Comparison of ENCODE assay signal across 27 cellular contexts in the genomic region with DNA sequence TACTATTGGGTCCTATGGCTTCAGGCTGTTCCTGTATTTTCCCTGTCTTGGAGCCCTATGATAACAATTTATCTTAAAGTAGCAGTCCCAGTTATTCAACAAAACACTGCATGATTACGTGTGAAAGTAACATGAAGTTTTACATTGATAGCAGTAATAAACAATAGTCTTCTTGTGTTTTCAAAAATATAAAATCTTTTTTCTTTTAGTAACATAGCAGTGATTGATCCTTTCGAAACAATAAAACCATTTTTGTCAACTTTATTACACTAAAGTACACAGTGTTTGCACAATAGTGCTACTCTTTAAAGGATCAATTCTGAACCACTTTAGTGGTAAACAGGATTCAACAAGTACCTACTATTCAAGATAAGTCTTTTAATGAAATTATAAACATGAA.
"Had no signal": no experiment of that assay in that cellular context is flagged by ENCODE, and none has a peak within 500 bp of the region (broad histone marks: within the 10 kb centered on the region; RNA-seq: fewer than 3 reads in every experiment).

No MANE protein-coding gene starts in this region.

- H3K9ac ChIP-seq: KMS-11 had no signal

- H2AFZ ChIP-seq: PC-9 had no signal

- DNase-seq: activated CD4-positive, alpha-beta T cell treated with anti-CD3 and anti-CD28 coated beads for 48 hours; activated CD4-positive, alpha-beta T cell treated with anti-CD3 and anti-CD28 coated beads, Interleukin-2, amount 50 U/mL, for 4 hours; activated CD4-positive, CD25-positive, alpha-beta regulatory T cell treated with anti-CD3 and anti-CD28 coated beads, Interleukin-2, amount 50 U/mL, for 72 hours; activated CD8-positive, alpha-beta T cell treated with anti-CD3 and anti-CD28 coated beads, Interleukin-2, amount 10 ng/mL, durations not matched to agents 7 days and 5 days; activated effector memory CD4-positive, alpha-beta T cell treated with Interleukin-2 at 50 U/mL for 16 hours; activated naive CD4-positive, alpha-beta T cell; activated T-cell treated with anti-CD3 and anti-CD28 coated beads, Interleukin-2, amount 50 U/mL, for 24 hours; aorta; caudate nucleus; MG63; MV-4-11; NCI-H1417 treated with DMSO at 0.1 percent for 48 hours; NCI-H1694 treated with DMSO at 0.1 percent for 48 hours; NCI-H2081 treated with DMSO at 0.1 percent for 48 hours; NCI-H345; NCI-H510A; NCI-H526 treated with DMSO at 0.1 percent for 48 hours; NCI-H82; PC-9; SIG-M5; T-cell; T-helper 2 cell; T1000 had no signal

- H3K4me2 ChIP-seq: KMS-11, PC-9 had no signal

- H3K27me3 ChIP-seq: breast epithelium, MG63 had no signal

- H3K4me1 ChIP-seq: breast epithelium had no signal

- H3K27ac ChIP-seq: breast epithelium, KMS-11, PC-9, SK-N-MC had no signal

- H3K9me3 ChIP-seq: breast epithelium, MG63 had no signal

- H3K36me3 ChIP-seq: breast epithelium, MG63 had no signal

- H3K4me3 ChIP-seq: breast epithelium, MG63, PC-9, SK-N-MC had no signal

- ATAC-seq: activated CD8-positive, alpha-beta T cell treated with anti-CD3 and anti-CD28 coated beads, Interleukin-2, amount 10 ng/mL, durations not matched to agents 7 days and 5 days; T-cell; WTC11 had no signal
